Comparison of ENCODE assay signal across 12 cellular contexts in the genomic region with DNA sequence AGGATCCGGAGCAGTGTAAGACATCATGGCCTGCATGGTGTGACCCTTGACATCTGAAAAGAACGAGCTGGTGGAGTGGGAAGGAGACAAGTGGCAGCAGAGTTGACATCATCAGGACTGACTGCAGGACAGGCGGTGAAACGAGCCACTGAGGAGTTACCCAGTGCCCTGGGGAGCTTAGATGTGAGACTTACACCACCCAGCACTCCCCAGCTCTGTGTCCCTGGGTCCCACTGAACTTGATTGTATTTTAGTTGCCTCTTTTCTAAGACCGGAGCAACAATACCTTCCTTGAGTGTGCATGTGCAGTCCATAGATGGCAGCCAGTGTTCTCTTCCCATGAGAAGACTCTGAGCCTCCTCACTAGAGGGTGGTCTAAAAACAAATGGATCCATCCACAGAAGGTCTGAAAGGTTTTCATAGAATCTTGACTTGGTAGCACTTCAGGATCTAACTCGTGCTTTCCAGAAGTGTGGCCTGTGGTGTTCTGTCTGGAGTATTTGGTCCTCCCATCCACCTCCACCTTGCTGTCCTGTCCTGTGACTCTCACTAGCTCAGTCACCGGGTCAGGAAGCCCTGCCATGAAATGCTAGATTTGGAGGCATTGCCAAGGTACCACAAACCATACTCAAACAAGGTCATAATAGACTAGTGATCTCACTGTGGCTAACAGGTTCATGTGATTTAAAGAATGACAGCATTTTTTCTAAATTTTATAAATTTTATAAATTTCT. TPM values are rescaled to one million over a fixed set of nuclear protein-coding genes. Genes with fewer than 3 reads are reported as not detected.
DNase-seq lines count a peak whose midpoint lies in the region; ATAC-seq and TF ChIP-seq lines count a peak whose summit lies in the region.
"Had no signal": no experiment of that assay in that cellular context is flagged by ENCODE, and none has a peak within 500 bp of the region (broad histone marks: within the 10 kb centered on the region; RNA-seq: fewer than 3 reads in every experiment).

No MANE protein-coding gene starts in this region.

- no peak overlapping the region for H3K4me3 ChIP-seq in neutrophil (ENCODE audit: low read depth in 1 of 2, low read length in 1 of 2)
- H3K4me3 ChIP-seq: psoas muscle, thyroid gland had no signal

- intact Hi-C loops in CD4-positive, alpha-beta T cell (cut with DNase I, micrococcal nuclease): loop anchor here in 1 of 2 experiments (2.0 kb wide), 1 partner anchor 15 kb away; no protein-coding TSS in a partner anchor

- ATAC-seq in CD4-positive, alpha-beta T cell (ENCODE audit: poor library complexity): peak; percentile 4
- ATAC-seq in activated naive CD4-positive, alpha-beta T cell treated with anti-CD3 and anti-CD28 coated beads, Interleukin-2, amount 50 U/mL, for 72 hours: peak in 1 of 2 donors; percentile 13
- ATAC-seq in GM18505 (IDR thresholded peaks at IDR 0.05; ENCODE audit: unreplicated experiment): no peak
- ATAC-seq: psoas muscle had no signal

- H3K36me3 ChIP-seq in KOPT-K1 (ENCODE audit: insufficient read depth, low read length) (peaks cover 78% of the 10 kb centered on the region), neutrophil (peaks cover 63% of the 10 kb centered on the region)
- H3K36me3 ChIP-seq: thyroid gland had no signal

- no peak for TF ChIP-seq POLR2A in GM18505 (IDR thresholded peaks at IDR 0.05; ENCODE audit: borderline replicate concordance, extremely low read depth, insufficient read depth, insufficient read length)

- peak overlapping the region; percentile 47 for H3K4me3 Mint-ChIP-seq in CD4-positive, alpha-beta T cell

- peaks cover 97% of the 10 kb centered on the region for H3K36me3 Mint-ChIP-seq in CD4-positive, alpha-beta T cell (ENCODE audit: low read depth)
- H3K36me3 Mint-ChIP-seq in activated naive CD4-positive, alpha-beta T cell treated with anti-CD3 and anti-CD28 coated beads, Interleukin-2, amount 50 U/mL, for 72 hours: peaks cover 57 to 88% of the 10 kb centered on the region in 2 donors

- DNase-seq in CD4-positive, alpha-beta T cell: peak in 2 of 10 experiments; percentile 35 to 41
- no peak for DNase-seq in activated naive CD4-positive, alpha-beta T cell treated with anti-CD3 and anti-CD28 coated beads, Interleukin-2, amount 50 U/mL, for 72 hours (ENCODE audit: low spot score in 2 of 2)
- DNase-seq in AG08395 (ENCODE audit: low spot score) (no peak), LoVo (ENCODE audit: low spot score) (no peak)
- DNase-seq: anterior cingulate cortex, NCI-H1694, psoas muscle, thyroid gland had no signal

- peaks cover 48 to 50% of the 10 kb centered on the region in 2 experiments for H3K4me1 ChIP-seq in neutrophil (ENCODE audit: control insufficient read depth in 1 of 2, insufficient read depth in 1 of 2, low read depth in 1 of 2, low read length in 1 of 2)
- H3K4me1 ChIP-seq: psoas muscle, thyroid gland had no signal

- H3K27ac ChIP-seq in CD4-positive, alpha-beta T cell (ENCODE audit: low read depth, low read length): peak overlapping the region; percentile 96
- H3K27ac ChIP-seq in KOPT-K1 (ENCODE audit: low read depth, low read length, poor library complexity, severe bottlenecking) (peak overlapping the region; percentile 99), neutrophil (peak overlapping the region; percentile 88)
- H3K27ac ChIP-seq: epithelial cell of prostate, psoas muscle, thyroid gland had no signal

- no peak overlapping the region for H3K27ac Mint-ChIP-seq in CD4-positive, alpha-beta T cell
- H3K27ac Mint-ChIP-seq in activated naive CD4-positive, alpha-beta T cell treated with anti-CD3 and anti-CD28 coated beads, Interleukin-2, amount 50 U/mL, for 72 hours: peak overlapping the region; percentile 97 to 98

- H3K9me3 ChIP-seq in CD4-positive, alpha-beta T cell (ENCODE audit: control insufficient read depth, low read length): no peaks in the 10 kb centered on the region
- H3K9me3 ChIP-seq in KOPT-K1 (ENCODE audit: insufficient read depth, low read length, poor library complexity, severe bottlenecking): no peaks in the 10 kb centered on the region
- H3K9me3 ChIP-seq in neutrophil: no peaks in the 10 kb centered on the region
- H3K9me3 ChIP-seq: psoas muscle, thyroid gland had no signal

- TF ChIP-seq CTCF in CD4-positive, alpha-beta T cell (IDR thresholded peaks at IDR 0.05): no peak
- TF ChIP-seq CTCF in neutrophil (IDR thresholded peaks at IDR 0.05): no peak

- H3K4me1 Mint-ChIP-seq in CD4-positive, alpha-beta T cell (ENCODE audit: low read depth): peaks cover 98% of the 10 kb centered on the region

- POLR2A ChIA-PET in CD4-positive, alpha-beta T cell (lab: Charles Lee): interaction anchor here (1.4 to 43.3 kb wide), 6 partner anchors 7 to 159 kb away, joined by 3 to 2111 read pairs (median 104); partner anchors contain the start of gene IKZF1

- H3K9me3 Mint-ChIP-seq in CD4-positive, alpha-beta T cell: no peaks in the 10 kb centered on the region
- peaks cover 0 to 3% of the 10 kb centered on the region in 2 donors for H3K9me3 Mint-ChIP-seq in activated naive CD4-positive, alpha-beta T cell treated with anti-CD3 and anti-CD28 coated beads, Interleukin-2, amount 50 U/mL, for 72 hours

- no peaks in the 10 kb centered on the region for H3K27me3 Mint-ChIP-seq in CD4-positive, alpha-beta T cell

- CTCF ChIA-PET in CD4-positive, alpha-beta T cell (lab: Charles Lee): interaction anchor here (0.7 to 3.4 kb wide), 6 partner anchors 17 to 271 kb away, joined by 3 to 11 read pairs (median 3); partner anchors contain the start of gene ZPBP

- no peaks in the 10 kb centered on the region for H3K27me3 ChIP-seq in CD4-positive, alpha-beta T cell (ENCODE audit: control insufficient read depth, insufficient read depth, low read length)
- no peaks in the 10 kb centered on the region for H3K27me3 ChIP-seq in neutrophil
- H3K27me3 ChIP-seq: thyroid gland had no signal

RNA-seq across cellular contexts. Expression of gene IKZF1, which starts 59.0 kb away (rescaled TPM):
- 100 to 1,000 TPM; 297 to 300 TPM for total RNA-seq in CD4-positive, alpha-beta T cell
- 100 to 1,000 TPM; 208 to 327 TPM for total RNA-seq in activated naive CD4-positive, alpha-beta T cell treated with anti-CD3 and anti-CD28 coated beads, Interleukin-2, amount 50 U/mL, for 72 hours
